In the genomic region with DNA sequence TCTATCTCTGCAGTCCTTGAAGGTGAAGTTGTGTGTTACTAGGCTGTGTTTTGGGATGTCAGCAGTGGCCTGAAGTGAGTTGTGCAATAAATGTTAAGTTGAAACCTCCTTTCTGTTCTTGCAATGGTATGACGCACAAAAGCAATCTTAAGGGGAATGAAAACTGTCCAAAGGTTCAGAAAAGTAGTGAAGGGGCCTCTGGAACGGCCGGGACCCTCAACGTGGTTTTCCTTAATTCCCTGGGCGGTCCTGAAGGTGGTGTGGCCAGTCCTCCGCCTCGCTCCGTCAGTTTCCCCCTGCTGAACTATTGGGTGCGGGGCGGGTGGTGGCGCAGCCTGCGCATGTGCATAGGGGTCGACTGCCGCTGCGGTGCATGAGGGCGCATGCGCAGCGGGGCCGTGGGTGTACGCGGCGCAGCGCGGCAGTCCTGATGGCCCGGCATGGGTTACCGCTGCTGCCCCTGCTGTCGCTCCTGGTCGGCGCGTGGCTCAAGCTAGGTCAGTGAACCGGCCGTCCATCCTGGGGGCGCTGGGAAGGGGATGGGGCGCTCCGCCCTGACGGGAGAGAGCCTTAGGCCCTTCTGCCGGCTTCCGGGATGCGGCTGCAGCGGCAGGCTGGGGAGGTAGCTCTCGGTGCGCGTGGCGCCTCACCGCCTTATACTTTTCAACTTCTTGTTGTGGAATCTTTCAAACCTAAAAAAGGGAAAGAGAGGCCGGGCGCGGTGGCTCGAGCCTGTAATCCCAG, we compare ENCODE assay signal across 8 cellular contexts. TPM values are rescaled to one million over a fixed set of nuclear protein-coding genes. Genes with fewer than 3 reads are reported as not detected.
DNase-seq lines count a peak whose midpoint lies in the region; ATAC-seq and TF ChIP-seq lines count a peak whose summit lies in the region.

Gene SUMF2, plus strand, starts transcription at position 405 of the 744 bp plus-strand sequence. Its CDS starts 26 bp downstream, at position 431.

- H3K4me1 ChIP-seq in DOHH2 (ENCODE audit: control insufficient read depth, low read length), result peaks cover 47% of the 10 kb centered on the region
- H3K4me1 ChIP-seq in naive thymus-derived CD4-positive, alpha-beta T cell (ENCODE audit: control insufficient read depth in 2 of 2, insufficient read depth in 2 of 2, low read length in 2 of 2), result peaks cover 7 to 8% of the 10 kb centered on the region in 2 donors

- H3K9me3 ChIP-seq in DOHH2 (ENCODE audit: control insufficient read depth, insufficient read depth, low read length) (no peaks in the 10 kb centered on the region), KOPT-K1 (ENCODE audit: insufficient read depth, low read length, poor library complexity, severe bottlenecking) (no peaks in the 10 kb centered on the region)
- H3K9me3 ChIP-seq in naive thymus-derived CD4-positive, alpha-beta T cell (ENCODE audit: control insufficient read depth in 2 of 3, low read length in 3 of 3), result no peaks in the 10 kb centered on the region

- H3K4me3 Mint-ChIP-seq in activated T-helper 1 cell treated with anti-CD3 and anti-CD28 coated beads, Interleukin-12 subunit alpha, Interleukin-12 subunit beta, Interleukin-2, Interleukin-4 antibody, amounts not matched to agents 30 ng/mL and 10 ng/mL and 1 ng/mL, durations not matched to agents 14 hours and 24 hours and 36 hours, result peak within 1 kb of the TSS; percentile 94
- peak within 1 kb of the TSS; percentile 83 to 95 (median 92) for H3K4me3 Mint-ChIP-seq in naive thymus-derived CD4-positive, alpha-beta T cell
- H3K4me3 Mint-ChIP-seq in stimulated activated naive B cell treated with anti-CD40 and anti-IgM and Interleukin-4, amounts not matched to agents 10 μg/mL and 1 μg/mL and 100 μg/mL, for 72 hours, result peak within 1 kb of the TSS; percentile 86 to 93

- H3K4me1 Mint-ChIP-seq in activated T-helper 1 cell treated with anti-CD3 and anti-CD28 coated beads, Interleukin-12 subunit alpha, Interleukin-12 subunit beta, Interleukin-2, Interleukin-4 antibody, amounts not matched to agents 30 ng/mL and 10 ng/mL and 1 ng/mL, durations not matched to agents 14 hours and 24 hours and 36 hours (ENCODE audit: low read depth), result peaks cover 46% of the 10 kb centered on the region
- H3K4me1 Mint-ChIP-seq in naive thymus-derived CD4-positive, alpha-beta T cell, result peaks cover 16 to 37% (median 22%) of the 10 kb centered on the region in 7 donors
- peaks cover 24 to 40% of the 10 kb centered on the region in 2 donors for H3K4me1 Mint-ChIP-seq in stimulated activated naive B cell treated with anti-CD40 and anti-IgM and Interleukin-4, amounts not matched to agents 10 μg/mL and 1 μg/mL and 100 μg/mL, for 72 hours

- intact Hi-C loops in activated T-helper 1 cell treated with anti-CD3 and anti-CD28 coated beads, Interleukin-12 subunit alpha, Interleukin-12 subunit beta, Interleukin-2, Interleukin-4 antibody, amounts not matched to agents 30 ng/mL and 10 ng/mL and 1 ng/mL, durations not matched to agents 14 hours and 24 hours and 36 hours (cut with micrococcal nuclease), result loop anchor here (1.0 to 2.0 kb wide), 5 partner anchors 10 to 1305 kb away; partner anchors contain the start of genes CCT6A, CHCHD2, PSPH and SEC61G
- intact Hi-C loops in naive thymus-derived CD4-positive, alpha-beta T cell (cut with micrococcal nuclease), result loop anchor here (1.0 to 5.0 kb wide), 7 partner anchors 10 to 177 kb away; partner anchors contain the start of genes CCT6A (in 2 of the 2), CHCHD2 (in 2 of the 2), PSPH (in 2 of the 2) and MRPS17 (in 1 of the 2)

- H3F3A ChIP-seq in DOHH2 (ENCODE audit: control insufficient read depth, insufficient read depth), result peaks cover 52% of the 10 kb centered on the region

- DNase-seq in RPMI7951 (ENCODE audit: low read depth) (peak; percentile 90), fibroblast of gingiva (ENCODE audit: low read depth) (peak; percentile 88)
- DNase-seq in activated T-helper 1 cell treated with anti-CD3 and anti-CD28 coated beads, Interleukin-12 subunit alpha, Interleukin-12 subunit beta, Interleukin-2, Interleukin-4 antibody, amounts not matched to agents 30 ng/mL and 10 ng/mL and 1 ng/mL, durations not matched to agents 14 hours and 24 hours and 36 hours (ENCODE audit: low spot score), result peak; percentile 88
- DNase-seq in naive thymus-derived CD4-positive, alpha-beta T cell, result peak; percentile 86 to 96 (median 93)
- DNase-seq in stimulated activated naive B cell treated with anti-CD40 and anti-IgM and Interleukin-4, amounts not matched to agents 10 μg/mL and 1 μg/mL and 100 μg/mL, for 72 hours, result peak; percentile 85

- H3K27me3 ChIP-seq in DOHH2 (ENCODE audit: control insufficient read depth, low read length), result no peaks in the 10 kb centered on the region
- no peaks in the 10 kb centered on the region for H3K27me3 ChIP-seq in naive thymus-derived CD4-positive, alpha-beta T cell (ENCODE audit: control insufficient read depth in 2 of 2, insufficient read depth in 2 of 2, low read length in 2 of 2)

- H3K4me3 ChIP-seq in DOHH2 (ENCODE audit: low read length), result peak within 1 kb of the TSS; percentile 90
- peak within 1 kb of the TSS; percentile 98 for H3K4me3 ChIP-seq in naive thymus-derived CD4-positive, alpha-beta T cell (ENCODE audit: low read length)

- ATAC-seq in GM21786 (IDR thresholded peaks at IDR 0.05; ENCODE audit: unreplicated experiment), result peak; percentile 84
- ATAC-seq in naive thymus-derived CD4-positive, alpha-beta T cell, result peak; percentile 96
- peak; percentile 89 to 91 for ATAC-seq in stimulated activated naive B cell treated with anti-CD40 and anti-IgM and Interleukin-4, amounts not matched to agents 10 μg/mL and 1 μg/mL and 100 μg/mL, for 72 hours (replicated peaks)

- peaks cover 51% of the 10 kb centered on the region for H3K36me3 Mint-ChIP-seq in activated T-helper 1 cell treated with anti-CD3 and anti-CD28 coated beads, Interleukin-12 subunit alpha, Interleukin-12 subunit beta, Interleukin-2, Interleukin-4 antibody, amounts not matched to agents 30 ng/mL and 10 ng/mL and 1 ng/mL, durations not matched to agents 14 hours and 24 hours and 36 hours (ENCODE audit: low read depth)
- peaks cover 0 to 24% (median 13%) of the 10 kb centered on the region in 5 donors for H3K36me3 Mint-ChIP-seq in naive thymus-derived CD4-positive, alpha-beta T cell
- H3K36me3 Mint-ChIP-seq in stimulated activated naive B cell treated with anti-CD40 and anti-IgM and Interleukin-4, amounts not matched to agents 10 μg/mL and 1 μg/mL and 100 μg/mL, for 72 hours, result peaks cover 40 to 46% of the 10 kb centered on the region in 2 donors

- H3K36me3 ChIP-seq in DOHH2 (ENCODE audit: control insufficient read depth, low read length), result peaks cover 70% of the 10 kb centered on the region
- peaks cover 75% of the 10 kb centered on the region for H3K36me3 ChIP-seq in KOPT-K1 (ENCODE audit: insufficient read depth, low read length)
- H3K36me3 ChIP-seq in naive thymus-derived CD4-positive, alpha-beta T cell (ENCODE audit: control insufficient read depth in 2 of 3, insufficient read depth in 3 of 3, low read length in 3 of 3), result peaks cover 3 to 47% (median 10%) of the 10 kb centered on the region in 3 experiments

- peak; percentile 45 for TF ChIP-seq CTCF in DOHH2 (IDR thresholded peaks at IDR 0.05; ENCODE audit: low read depth, low read length, poor library complexity, severe bottlenecking)

- H3K27ac Mint-ChIP-seq in activated T-helper 1 cell treated with anti-CD3 and anti-CD28 coated beads, Interleukin-12 subunit alpha, Interleukin-12 subunit beta, Interleukin-2, Interleukin-4 antibody, amounts not matched to agents 30 ng/mL and 10 ng/mL and 1 ng/mL, durations not matched to agents 14 hours and 24 hours and 36 hours, result peak within 1 kb of the TSS; percentile 87
- peak within 1 kb of the TSS; percentile 93 to 98 (median 96) for H3K27ac Mint-ChIP-seq in naive thymus-derived CD4-positive, alpha-beta T cell
- H3K27ac Mint-ChIP-seq in stimulated activated naive B cell treated with anti-CD40 and anti-IgM and Interleukin-4, amounts not matched to agents 10 μg/mL and 1 μg/mL and 100 μg/mL, for 72 hours, result peak within 1 kb of the TSS; percentile 94

- H3K27me3 Mint-ChIP-seq in activated T-helper 1 cell treated with anti-CD3 and anti-CD28 coated beads, Interleukin-12 subunit alpha, Interleukin-12 subunit beta, Interleukin-2, Interleukin-4 antibody, amounts not matched to agents 30 ng/mL and 10 ng/mL and 1 ng/mL, durations not matched to agents 14 hours and 24 hours and 36 hours (ENCODE audit: insufficient read depth), result no peaks in the 10 kb centered on the region
- peaks cover 0 to 2% (median 0%) of the 10 kb centered on the region in 5 donors for H3K27me3 Mint-ChIP-seq in naive thymus-derived CD4-positive, alpha-beta T cell
- no peaks in the 10 kb centered on the region for H3K27me3 Mint-ChIP-seq in stimulated activated naive B cell treated with anti-CD40 and anti-IgM and Interleukin-4, amounts not matched to agents 10 μg/mL and 1 μg/mL and 100 μg/mL, for 72 hours

- H3K9me2 ChIP-seq in DOHH2 (replicated peaks; ENCODE audit: control insufficient read depth, low read length), result no peaks in the 10 kb centered on the region

- H3K79me2 ChIP-seq in DOHH2 (ENCODE audit: control insufficient read depth, low read length), result peaks cover 49% of the 10 kb centered on the region

- peak within 1 kb of the TSS; percentile 65 for H3K4me2 ChIP-seq in DOHH2 (ENCODE audit: low read length)

- H4K20me1 ChIP-seq in DOHH2 (ENCODE audit: control insufficient read depth, insufficient read depth, low read depth, low read length), result no peaks in the 10 kb centered on the region

- no peaks in the 10 kb centered on the region for H3K9me3 Mint-ChIP-seq in activated T-helper 1 cell treated with anti-CD3 and anti-CD28 coated beads, Interleukin-12 subunit alpha, Interleukin-12 subunit beta, Interleukin-2, Interleukin-4 antibody, amounts not matched to agents 30 ng/mL and 10 ng/mL and 1 ng/mL, durations not matched to agents 14 hours and 24 hours and 36 hours
- H3K9me3 Mint-ChIP-seq in naive thymus-derived CD4-positive, alpha-beta T cell, result peaks cover 0 to 4% (median 0%) of the 10 kb centered on the region in 11 donors
- no peaks in the 10 kb centered on the region for H3K9me3 Mint-ChIP-seq in stimulated activated naive B cell treated with anti-CD40 and anti-IgM and Interleukin-4, amounts not matched to agents 10 μg/mL and 1 μg/mL and 100 μg/mL, for 72 hours

- CTCF ChIA-PET in naive thymus-derived CD4-positive, alpha-beta T cell (lab: Charles Lee), result no interaction called here

- H3K27ac ChIP-seq in DOHH2 (ENCODE audit: low read depth, low read length), result peak within 1 kb of the TSS; percentile 76
- peak within 1 kb of the TSS; percentile 88 for H3K27ac ChIP-seq in KOPT-K1 (ENCODE audit: low read depth, low read length, poor library complexity, severe bottlenecking)
- peak within 1 kb of the TSS; percentile 88 for H3K27ac ChIP-seq in naive thymus-derived CD4-positive, alpha-beta T cell (ENCODE audit: low read depth, low read length)

- POLR2A ChIA-PET in naive thymus-derived CD4-positive, alpha-beta T cell (lab: Charles Lee), result interaction anchor here (0.6 to 5.7 kb wide), 8 partner anchors 9 to 186 kb away, joined by 3 to 37 read pairs (median 4); partner anchors contain the start of genes CCT6A, CHCHD2 and PSPH

RNA-seq across cellular contexts. Expression of gene SUMF2, which starts in this region (rescaled TPM):
- 107 and 119 TPM in 2 replicates for total RNA-seq in RPMI7951 (2014; rRNA removed; shearing (Covaris generic))
- 157 and 166 TPM in 2 replicates for total RNA-seq in activated T-helper 1 cell treated with anti-CD3 and anti-CD28 coated beads, Interleukin-12 subunit alpha, Interleukin-12 subunit beta, Interleukin-2, Interleukin-4 antibody, amounts not matched to agents 30 ng/mL and 10 ng/mL and 1 ng/mL, durations not matched to agents 14 hours and 24 hours and 36 hours
- total RNA-seq in naive thymus-derived CD4-positive, alpha-beta T cell, result 100 to 1,000 TPM; 120 to 176 (median 122) TPM
- 100 to 1,000 TPM; 156 to 196 TPM for polyA plus RNA-seq in naive thymus-derived CD4-positive, alpha-beta T cell

Comparison
In these comparisons a context has a peak if more than half of its experiments do, and no peak if none do; other contexts are left out.
1. Peak in every context shown above with its lines: DNase-seq, ATAC-seq, H3K4me3 ChIP-seq and H3K27ac ChIP-seq.